ENCODE assay signal across 26 cellular contexts in genomic region chr20:54532573-54532972, GRCh38.
"Had no signal": no experiment of that assay in that cellular context is flagged by ENCODE, and none has a peak within 500 bp of the region (broad histone marks: within the 10 kb centered on the region; RNA-seq: fewer than 3 reads in every experiment).

No MANE protein-coding gene starts in this region.

- H3K4me1 ChIP-seq: stomach, suprapubic skin, testis, thyroid gland, tibial artery, transverse colon, upper lobe of left lung, upper lobe of right lung, uterus, vagina had no signal

- H3K27ac ChIP-seq: stomach, suprapubic skin, testis, thoracic aorta, thyroid gland, tibial artery, tibial nerve, transverse colon, upper lobe of left lung, upper lobe of right lung, uterus, vagina had no signal

- H3K9me3 ChIP-seq: suprapubic skin, testis, thoracic aorta, thyroid gland, tibial artery, transverse colon, upper lobe of left lung, upper lobe of right lung, uterus, vagina had no signal

- FAIRE-seq: urothelium cell line had no signal

- H3K4me3 ChIP-seq: stomach, suprapubic skin, testis, thoracic aorta, thyroid gland, tibial artery, tibial nerve, transverse colon, upper lobe of left lung, upper lobe of right lung, uterus, vagina had no signal

- H3K27me3 ChIP-seq: stomach, suprapubic skin, testis, thyroid gland, tibial artery, tibial nerve, transverse colon, upper lobe of left lung, upper lobe of right lung, uterus, vagina had no signal

- DNase-seq: stimulated activated CD4-positive, alpha-beta T cell treated with anti-CD3 and anti-CD28 coated beads, Interleukin-2, amount 100 ng/mL, for 48 hours; stimulated activated CD4-positive, alpha-beta T cell treated with anti-CD3 and anti-CD28 coated beads, Interleukin-4, amount 100 ng/mL, for 1 hour; stimulated activated CD4-positive, alpha-beta T cell treated with anti-CD3 and anti-CD28 coated beads, Interleukin-4, amount 100 ng/mL, for 24 hours; stimulated activated CD4-positive, alpha-beta T cell treated with anti-CD3 and anti-CD28 coated beads, Interleukin-4, amount 100 ng/mL, for 4 hours; stimulated activated CD8-positive, alpha-beta memory T cell treated with anti-CD3 and anti-CD28 coated beads, Interleukin-4, amount 100 ng/mL, for 48 hours; stimulated activated naive B cell treated with anti-CD40 and anti-IgM and Interleukin-4, amounts not matched to agents 10 μg/mL and 1 μg/mL and 100 μg/mL, for 72 hours; stimulated activated naive CD4-positive, alpha-beta T cell; stimulated activated naive CD4-positive, alpha-beta T cell treated with Interleukin-2 at 50 U/mL for 16 hours; stimulated activated naive CD8-positive, alpha-beta T cell treated with anti-CD3 and anti-CD28 coated beads, Interleukin-15, amount 100 ng/mL, for 72 hours; stimulated activated naive CD8-positive, alpha-beta T cell treated with anti-CD3 and anti-CD28 coated beads, Interleukin-15, Interleukin-2, amounts not matched to agents 100 U/mL and 50 U/mL, for 24 hours; stomach; substantia nigra; testis; thyroid gland; tibial artery; transverse colon; upper lobe of left lung; upper lobe of right lung; uterus had no signal

- ATAC-seq: stimulated activated effector memory CD8-positive, alpha-beta T cell treated with anti-CD3 and anti-CD28 coated beads, Interleukin-12 subunit alpha, Interleukin-12 subunit beta, amount 100 ng/mL, for 72 hours; stimulated activated memory B cell treated with anti-CD40 and anti-IgM and Interleukin-4, amounts not matched to agents 10 μg/mL and 1 μg/mL and 100 μg/mL, for 72 hours; stimulated activated naive B cell treated with anti-CD40 and anti-IgM and Interleukin-4, amounts not matched to agents 10 μg/mL and 1 μg/mL and 100 μg/mL, for 72 hours; stimulated activated naive CD8-positive, alpha-beta T cell treated with anti-CD3 and anti-CD28 coated beads, Interleukin-15, amount 100 ng/mL, for 72 hours; stimulated activated naive CD8-positive, alpha-beta T cell treated with anti-CD3 and anti-CD28 coated beads, Interleukin-15, Interleukin-2, amounts not matched to agents 100 U/mL and 50 U/mL, for 24 hours; upper lobe of right lung had no signal

- H3K36me3 ChIP-seq: stomach, suprapubic skin, thoracic aorta, thyroid gland, tibial artery, tibial nerve, transverse colon, upper lobe of left lung, upper lobe of right lung, uterus, vagina had no signal
